Comparison of ENCODE assay signal across 22 cellular contexts in genomic region chr18:11324510-11324909, GRCh38.
DNase-seq lines count a peak whose midpoint lies in the region; ATAC-seq and TF ChIP-seq lines count a peak whose summit lies in the region.
"Had no signal": no experiment of that assay in that cellular context is flagged by ENCODE, and none has a peak within 500 bp of the region (broad histone marks: within the 10 kb centered on the region; RNA-seq: fewer than 3 reads in every experiment).

No MANE protein-coding gene starts in this region.

- H3K27me3 Mint-ChIP-seq in activated CD4-positive, alpha-beta memory T cell treated with anti-CD3 and anti-CD28 coated beads for 36 hours, result peaks cover 1% of the 10 kb centered on the region
- H3K27me3 Mint-ChIP-seq: activated T-cell treated with anti-CD3 and anti-CD28 coated beads, Interleukin-2, amount 50 U/mL, for 24 hours had no signal

- H3K4me1 ChIP-seq in ACC112 (ENCODE audit: control insufficient read depth, insufficient read depth, low read length, unreplicated experiment) (peaks cover 77% of the 10 kb centered on the region), HEK293 (ENCODE audit: control insufficient read depth, insufficient read depth, low read length) (peaks cover 13% of the 10 kb centered on the region), ovary (ENCODE audit: insufficient read depth) (no peaks in the 10 kb centered on the region)
- H3K4me1 ChIP-seq: neural progenitor cell had no signal

- no peak overlapping the region for H3K4me3 Mint-ChIP-seq in activated CD4-positive, alpha-beta memory T cell treated with anti-CD3 and anti-CD28 coated beads for 36 hours
- H3K4me3 Mint-ChIP-seq: activated CD4-positive, alpha-beta memory T cell treated with anti-CD3 and anti-CD28 coated beads, Interleukin-2, amount 10 ng/mL, durations not matched to agents 7 days and 5 days; activated T-cell treated with anti-CD3 and anti-CD28 coated beads, Interleukin-2, amount 50 U/mL, for 24 hours; CD14-positive monocyte; neural progenitor cell; stimulated activated effector memory CD8-positive, alpha-beta T cell treated with anti-CD3 and anti-CD28 coated beads, Interleukin-12 subunit alpha, Interleukin-12 subunit beta, amount 100 ng/mL, for 72 hours; WTC11 had no signal

- H3K27me3 ChIP-seq in ACC112 (ENCODE audit: insufficient read depth, low read length) (no peaks in the 10 kb centered on the region), ovary (no peaks in the 10 kb centered on the region)
- H3K27me3 ChIP-seq: body of pancreas, neural progenitor cell had no signal

- CTCF ChIA-PET in HEK293 (lab: Yijun Ruan, JAX), result interaction anchor here (0.8 to 2.2 kb wide), 4 partner anchors 13 to 537 kb away, joined by 3 to 16 read pairs (median 4); no protein-coding TSS in a partner anchor
- CTCF ChIA-PET in activated CD4-positive, alpha-beta memory T cell treated with anti-CD3 and anti-CD28 coated beads for 36 hours (lab: Charles Lee), result no interaction called here

- no peaks in the 10 kb centered on the region for H3K9me3 Mint-ChIP-seq in activated CD4-positive, alpha-beta memory T cell treated with anti-CD3 and anti-CD28 coated beads for 36 hours
- H3K9me3 Mint-ChIP-seq: activated CD4-positive, alpha-beta memory T cell treated with anti-CD3 and anti-CD28 coated beads, Interleukin-2, amount 10 ng/mL, durations not matched to agents 7 days and 5 days; activated T-cell treated with anti-CD3 and anti-CD28 coated beads, Interleukin-2, amount 50 U/mL, for 24 hours had no signal

- H3K36me3 ChIP-seq in ACC112 (ENCODE audit: insufficient read depth, low read length) (no peaks in the 10 kb centered on the region), HEK293 (ENCODE audit: control insufficient read depth in 2 of 2, insufficient read depth in 1 of 2, low read length in 2 of 2) (no peaks in the 10 kb centered on the region), ovary (no peaks in the 10 kb centered on the region)
- H3K36me3 ChIP-seq: neural progenitor cell, thoracic aorta had no signal

- DNase-seq in fibroblast of villous mesenchyme (ENCODE audit: low read depth) (peak; percentile 78), ovary (no peak), NCI-H2081 treated with DMSO at 0.1 percent for 48 hours (lab: John Stamatoyannopoulos, UW) (no peak), SHP77 (lab: John Stamatoyannopoulos, UW) (no peak)
- DNase-seq in activated CD4-positive, alpha-beta memory T cell treated with anti-CD3 and anti-CD28 coated beads for 36 hours, result no peak
- DNase-seq: activated CD4-positive, alpha-beta memory T cell treated with anti-CD3 and anti-CD28 coated beads, Interleukin-2, amount 10 ng/mL, durations not matched to agents 7 days and 5 days; activated naive CD4-positive, alpha-beta T cell treated with anti-CD3 and anti-CD28 coated beads, Interleukin-2, amount 50 U/mL, for 16 hours; activated T-cell treated with anti-CD3 and anti-CD28 coated beads, Interleukin-2, amount 50 U/mL, for 24 hours; body of pancreas; DMS 273 treated with DMSO at 0.1 percent for 48 hours; KBM-7; left colon; NCI-H1105 treated with DMSO at 0.1 percent for 48 hours; PC-9 had no signal

- TF ChIP-seq EP300 in ovary (IDR thresholded peaks at IDR 0.05), result no peak

- H3K27ac ChIP-seq in ACC112 (ENCODE audit: low read depth, low read length), result peak overlapping the region; percentile 96
- no peak overlapping the region for H3K27ac ChIP-seq in HEK293 (ENCODE audit: extremely low read depth, low read depth, low read length)
- no peak overlapping the region for H3K27ac ChIP-seq in ovary
- H3K27ac ChIP-seq: neural progenitor cell, PC-9, thoracic aorta had no signal

- no peaks in the 10 kb centered on the region for H3K4me1 Mint-ChIP-seq in activated CD4-positive, alpha-beta memory T cell treated with anti-CD3 and anti-CD28 coated beads for 36 hours (ENCODE audit: low read depth)
- H3K4me1 Mint-ChIP-seq: stimulated activated effector memory CD8-positive, alpha-beta T cell treated with anti-CD3 and anti-CD28 coated beads, Interleukin-12 subunit alpha, Interleukin-12 subunit beta, amount 100 ng/mL, for 72 hours; WTC11 had no signal

- H3K79me2 ChIP-seq in ACC112 (ENCODE audit: control insufficient read depth, insufficient read depth, low read length, unreplicated experiment), result no peaks in the 10 kb centered on the region

- H3K36me3 Mint-ChIP-seq in activated CD4-positive, alpha-beta memory T cell treated with anti-CD3 and anti-CD28 coated beads for 36 hours, result no peaks in the 10 kb centered on the region
- H3K36me3 Mint-ChIP-seq: CD14-positive monocyte; neural progenitor cell; stimulated activated effector memory CD8-positive, alpha-beta T cell treated with anti-CD3 and anti-CD28 coated beads, Interleukin-12 subunit alpha, Interleukin-12 subunit beta, amount 100 ng/mL, for 72 hours; WTC11 had no signal

- 31 to 51% (median 46%) methylated on average over 2 of the region's 2 CpGs for WGBS in ovary, 3 donors

- peak; percentile 6 for ATAC-seq in SK-N-SH treated with all-trans-retinoic acid at 6 μM for 48 hours
- ATAC-seq: body of pancreas, left colon, WTC11 had no signal

- no peaks in the 10 kb centered on the region for H3K9me3 ChIP-seq in HEK293 (ENCODE audit: control insufficient read depth, insufficient read depth, low read depth, low read length)
- H3K9me3 ChIP-seq in ovary, result no peaks in the 10 kb centered on the region
- H3K9me3 ChIP-seq: body of pancreas, thoracic aorta had no signal

- no peak overlapping the region for H3K27ac Mint-ChIP-seq in activated CD4-positive, alpha-beta memory T cell treated with anti-CD3 and anti-CD28 coated beads for 36 hours
- H3K27ac Mint-ChIP-seq: activated CD4-positive, alpha-beta memory T cell treated with anti-CD3 and anti-CD28 coated beads, Interleukin-2, amount 10 ng/mL, durations not matched to agents 7 days and 5 days; activated T-cell treated with anti-CD3 and anti-CD28 coated beads, Interleukin-2, amount 50 U/mL, for 24 hours; CD14-positive monocyte; neural progenitor cell; stimulated activated effector memory CD8-positive, alpha-beta T cell treated with anti-CD3 and anti-CD28 coated beads, Interleukin-12 subunit alpha, Interleukin-12 subunit beta, amount 100 ng/mL, for 72 hours; WTC11 had no signal

- intact Hi-C loops in ovary (cut with DNase I), result no loop called here
- intact Hi-C loops in activated CD4-positive, alpha-beta memory T cell treated with anti-CD3 and anti-CD28 coated beads for 36 hours (cut with micrococcal nuclease), result loop anchor here (10.0 kb wide), 1 partner anchor 250 kb away; no protein-coding TSS in a partner anchor

- TF ChIP-seq POLR2A in ovary (IDR thresholded peaks at IDR 0.05), result no peak

- POLR2A ChIA-PET in HEK293 (lab: Yijun Ruan, JAX), result no interaction called here
- POLR2A ChIA-PET in activated CD4-positive, alpha-beta memory T cell treated with anti-CD3 and anti-CD28 coated beads for 36 hours (lab: Charles Lee), result no interaction called here

- H3K4me3 ChIP-seq in ACC112 (ENCODE audit: low read depth, low read length) (no peak overlapping the region), HEK293 (ENCODE audit: low read depth, low read length) (no peak overlapping the region), fibroblast of villous mesenchyme (ENCODE audit: low read depth, low read length) (no peak overlapping the region), ovary (no peak overlapping the region)
- H3K4me3 ChIP-seq: body of pancreas, neural progenitor cell, PC-9, thoracic aorta had no signal

- TF ChIP-seq CTCF in HEK293 (tag by site-specific recombination; IDR thresholded peaks at IDR 0.05) (no peak), fibroblast of villous mesenchyme (IDR thresholded peaks at IDR 0.05; ENCODE audit: insufficient read depth, low read depth, low read length) (no peak), ovary (IDR thresholded peaks at IDR 0.05) (no peak)

- H2AFZ ChIP-seq in ACC112 (ENCODE audit: low read length, unreplicated experiment), result no peak overlapping the region
- H2AFZ ChIP-seq: neural progenitor cell, PC-9 had no signal

TF ChIP-seq in HEK293, 187 proteins besides CTCF, POLR2A, EP300 and RAD21:
- TF ChIP-seq ZNF660 (tag by site-specific recombination; IDR thresholded peaks at IDR 0.05), result 0 out of 2 replicates have a peak, but pooled peaks have one; percentile 52
- no peak for TF ChIP-seq ZBTB8A (tag by site-specific recombination; IDR thresholded peaks at IDR 0.05)
- no peak for TF ChIP-seq ZNF19 (tag by site-specific recombination; IDR thresholded peaks at IDR 0.05; ENCODE audit: low read depth)
- no peak for TF ChIP-seq ZNF214 (tag by site-specific recombination; IDR thresholded peaks at IDR 0.05; ENCODE audit: borderline replicate concordance)
- 0 out of 2 replicates have a peak, but pooled peaks have one; percentile 35 for TF ChIP-seq YY2 (tag by site-specific recombination; IDR thresholded peaks at IDR 0.05)
- no peak for TF ChIP-seq ZBTB7A (tag by site-specific recombination; IDR thresholded peaks at IDR 0.05; ENCODE audit: low read depth)
- TF ChIP-seq HOXD13 (CRISPR knock-in tag; IDR thresholded peaks at IDR 0.05; ENCODE audit: borderline replicate concordance), result no peak
- TF ChIP-seq ZNF830 (tag by site-specific recombination; IDR thresholded peaks at IDR 0.05; ENCODE audit: low read depth), result no peak
- TF ChIP-seq KLF10 (tag by site-specific recombination; IDR thresholded peaks at IDR 0.05), result no peak
- TF ChIP-seq ZBTB17 (tag by site-specific recombination; IDR thresholded peaks at IDR 0.05), result peak; percentile 22; the same call in 1 of the 2 replicates
TF ChIP-seq in HEK293: peak in this region for 3.

TF ChIP-seq in SK-N-SH treated with all-trans-retinoic acid at 6 μM for 48 hours, 23 proteins besides CTCF, POLR2A, EP300 and RAD21 (continues in another document):
- TF ChIP-seq CSDC2 (CRISPR knock-in tag; IDR thresholded peaks at IDR 0.05) (no peak), CREB5 (CRISPR knock-in tag; IDR thresholded peaks at IDR 0.05; ENCODE audit: low read depth) (no peak)
